ENCODE assay signal across 8 cellular contexts in the genomic region with DNA sequence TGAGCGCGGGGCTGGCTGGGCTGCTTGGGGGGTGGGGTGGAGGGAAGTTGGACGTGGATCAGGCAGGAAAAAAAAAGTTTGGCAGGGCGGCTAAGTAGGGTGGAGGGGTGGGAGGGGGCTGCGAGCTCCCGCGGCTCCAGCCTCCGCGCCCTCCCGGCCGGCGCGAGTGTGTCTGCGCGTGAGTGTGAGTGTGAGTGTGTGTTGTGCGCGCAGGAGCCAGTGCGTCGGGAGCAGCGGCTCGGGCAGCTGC. TPM values are rescaled to one million over a fixed set of nuclear protein-coding genes. Genes with fewer than 3 reads are reported as not detected.
A peak's percentile ranks its signal among the peaks of the same experiment; 100 is the strongest.
DNase-seq lines count a peak whose midpoint lies in the region; ATAC-seq and TF ChIP-seq lines count a peak whose summit lies in the region.

No MANE protein-coding gene starts in this region.

- no peak for TF ChIP-seq CTCF in CD4-positive, alpha-beta T cell (IDR thresholded peaks at IDR 0.05)
- TF ChIP-seq CTCF in Panc1 (IDR thresholded peaks at IDR 0.05) (no peak), neural progenitor cell (IDR thresholded peaks at IDR 0.05) (no peak)

- H3K4me1 ChIP-seq in Panc1 (ENCODE audit: control insufficient read depth, insufficient read depth, low read length), result no peaks in the 10 kb centered on the region
- peaks cover 17% of the 10 kb centered on the region for H3K4me1 ChIP-seq in neural progenitor cell

- H3K36me3 Mint-ChIP-seq in CD4-positive, alpha-beta T cell (ENCODE audit: low read depth), result peaks cover 43% of the 10 kb centered on the region
- H3K36me3 Mint-ChIP-seq in neural progenitor cell, result no peaks in the 10 kb centered on the region

- H3K4me3 ChIP-seq in Panc1 (ENCODE audit: low read depth in 2 of 2, low read length in 2 of 2) (peak overlapping the region; percentile 58 to 68), neural progenitor cell (peak overlapping the region; percentile 71)

- H3K27me3 Mint-ChIP-seq in CD4-positive, alpha-beta T cell, result peaks cover 9% of the 10 kb centered on the region
- peaks cover 44% of the 10 kb centered on the region for H3K27me3 Mint-ChIP-seq in neural progenitor cell (ENCODE audit: insufficient read depth, low read depth)

- H3K27me3 ChIP-seq in CD4-positive, alpha-beta T cell (ENCODE audit: control insufficient read depth, insufficient read depth, low read length), result no peaks in the 10 kb centered on the region
- no peaks in the 10 kb centered on the region for H3K27me3 ChIP-seq in Panc1 (ENCODE audit: control insufficient read depth, insufficient read depth, low read length)
- H3K27me3 ChIP-seq in neural progenitor cell, result peaks cover 100% of the 10 kb centered on the region

- peak overlapping the region; percentile 100 for H3K4me3 Mint-ChIP-seq in CD4-positive, alpha-beta T cell
- H3K4me3 Mint-ChIP-seq in neural progenitor cell, result peak overlapping the region; percentile 93

- no TSS peak for BruUV-seq in Panc1 (replicated peaks; lab: Mats Ljungman, UMichigan)

- intact Hi-C loops in CD4-positive, alpha-beta T cell (cut with DNase I, micrococcal nuclease), result loop anchor here (5.0 to 10.0 kb wide), 3 partner anchors 50 to 1508 kb away; a partner anchor contains a TSS
- intact Hi-C loops in Panc1 (cut with micrococcal nuclease; ENCODE audit: unreplicated experiment), result no loop called here

- ATAC-seq in CD4-positive, alpha-beta T cell (ENCODE audit: poor library complexity), result no peak
- no peak; the same call in 1 of the 2 replicates for ATAC-seq in Panc1
- ATAC-seq in GM19395 (IDR thresholded peaks at IDR 0.05; ENCODE audit: unreplicated experiment), result no peak

- CTCF ChIA-PET in CD4-positive, alpha-beta T cell (lab: Charles Lee), result interaction anchor here (1.2 kb wide), 1 partner anchor 27 kb away, joined by 3 read pairs; no protein-coding TSS in a partner anchor
- CTCF ChIA-PET in Panc1 (lab: Charles Lee), result no interaction called here

- H3K9ac ChIP-seq in neural progenitor cell, result no peak overlapping the region

- H3K27ac Mint-ChIP-seq in CD4-positive, alpha-beta T cell, result peak overlapping the region; percentile 99
- no peak overlapping the region for H3K27ac Mint-ChIP-seq in neural progenitor cell

- H2AFZ ChIP-seq in neural progenitor cell (replicated peaks), result peak overlapping the region; percentile 89

- H3K36me3 ChIP-seq in Panc1 (ENCODE audit: control insufficient read depth, insufficient read depth, low read length), result no peaks in the 10 kb centered on the region
- H3K36me3 ChIP-seq in neural progenitor cell, result no peaks in the 10 kb centered on the region

- no peaks in the 10 kb centered on the region for H3K9me3 Mint-ChIP-seq in CD4-positive, alpha-beta T cell
- H3K9me3 Mint-ChIP-seq in neural progenitor cell, result no peaks in the 10 kb centered on the region

- in situ Hi-C loops in Panc1 (cut with HindIII; ENCODE audit: low pct_unique_long_range_greater_than_20kb, low sequenced_read_pairs), result no loop called here

- H3K4me2 ChIP-seq in neural progenitor cell, result peak overlapping the region; percentile 92

- peak overlapping the region; percentile 91 for H3K27ac ChIP-seq in CD4-positive, alpha-beta T cell (ENCODE audit: low read depth, low read length)
- H3K27ac ChIP-seq in Panc1 (ENCODE audit: low read length) (no peak overlapping the region), epithelial cell of prostate (peak overlapping the region; percentile 89), neural progenitor cell (no peak overlapping the region)

- peaks cover 16% of the 10 kb centered on the region for H4K20me1 ChIP-seq in neural progenitor cell (ENCODE audit: low read depth)

- H3F3A ChIP-seq in neural progenitor cell (ENCODE audit: low read depth), result no peaks in the 10 kb centered on the region

- DNase-seq in CD4-positive, alpha-beta T cell, result no peak
- DNase-seq in Panc1 (ENCODE audit: low read depth, low spot score) (no peak), epithelial cell of prostate (ENCODE audit: low read depth, low spot score) (no peak), neural progenitor cell (ENCODE audit: low spot score) (peak; percentile 51), HT-29 (ENCODE audit: low spot score) (no peak), NCI-H2227 (lab: John Stamatoyannopoulos, UW; ENCODE audit: unreplicated experiment) (no peak), NCI-H1694 (lab: John Stamatoyannopoulos, UW) (no peak)

- H3K4me1 Mint-ChIP-seq in CD4-positive, alpha-beta T cell (ENCODE audit: low read depth), result peaks cover 59% of the 10 kb centered on the region
- H3K4me1 Mint-ChIP-seq in neural progenitor cell, result peaks cover 14% of the 10 kb centered on the region

- no peaks in the 10 kb centered on the region for H3K9me3 ChIP-seq in CD4-positive, alpha-beta T cell (ENCODE audit: control insufficient read depth, low read length)
- H3K9me3 ChIP-seq in Panc1 (ENCODE audit: control insufficient read depth, insufficient read depth, low read depth, low read length) (no peaks in the 10 kb centered on the region), neural progenitor cell (ENCODE audit: low read depth) (no peaks in the 10 kb centered on the region)

- H3K79me2 ChIP-seq in neural progenitor cell (ENCODE audit: low read depth), result no peaks in the 10 kb centered on the region

- POLR2A ChIA-PET in CD4-positive, alpha-beta T cell (lab: Charles Lee), result interaction anchor here (0.8 to 5.4 kb wide), 13 partner anchors 10 to 827 kb away, joined by 3 to 113 read pairs (median 4); a partner anchor contains a TSS
- POLR2A ChIA-PET in Panc1 (lab: Charles Lee), result no interaction called here

RNA-seq across cellular contexts. Expression of a gene that starts 2.0 kb away (rescaled TPM):
- 100 to 1,000 TPM; 268 to 272 TPM for total RNA-seq in CD4-positive, alpha-beta T cell
- total RNA-seq in Panc1 (2021; ENCODE audit: unreplicated experiment) (13.3 TPM), neural progenitor cell (ENCODE audit: low replicate concordance) (2.3 and 4.2 TPM in 2 replicates)
- polyA plus RNA-seq in Panc1 (2012; ENCODE audit: insufficient read length), result 8.0 TPM
- total RNA-seq in HT-29 (2014; rRNA removed; shearing (Covaris generic)), result 27.8 and 36.1 TPM in 2 replicates

Comparison
In these comparisons a context has a peak if more than half of its experiments do, and no peak if none do; other contexts are left out.
1. H3K27ac ChIP-seq: peak in CD4-positive, alpha-beta T cell (single experiment) and epithelial cell of prostate (single experiment); none in Panc1 (single experiment) and neural progenitor cell (single experiment).